Comparison of ENCODE assay signal across 15 cellular contexts in genomic region chr1:180920702-180921101, GRCh38. TPM values are rescaled to one million over a fixed set of nuclear protein-coding genes. Genes with fewer than 3 reads are reported as not detected.
DNase-seq lines count a peak whose midpoint lies in the region; ATAC-seq and TF ChIP-seq lines count a peak whose summit lies in the region.
"Had no signal": no experiment of that assay in that cellular context is flagged by ENCODE, and none has a peak within 500 bp of the region (broad histone marks: within the 10 kb centered on the region; RNA-seq: fewer than 3 reads in every experiment).

No MANE protein-coding gene starts in this region.

- CTCF ChIA-PET in MCF 10A (lab: Yijun Ruan, JAX), result interaction anchor here (0.6 kb wide), 1 partner anchor 225 kb away, joined by 3 read pairs; no protein-coding TSS in a partner anchor

- H3K4me1 Mint-ChIP-seq in MCF 10A (ENCODE audit: insufficient read depth, unreplicated experiment) (peaks cover 9% of the 10 kb centered on the region), chondrocyte (ENCODE audit: low read depth) (peaks cover 28% of the 10 kb centered on the region)

- no peak overlapping the region for H3K27ac ChIP-seq in breast epithelium
- H3K27ac ChIP-seq: KMS-11, transverse colon had no signal

- DNase-seq in MCF 10A (ENCODE audit: unreplicated experiment), result no peak
- no peak for DNase-seq in breast epithelium (ENCODE audit: low spot score in 2 of 2)
- DNase-seq in chondrocyte (ENCODE audit: low spot score), result no peak
- DNase-seq in retinal pigment epithelial cell (ENCODE audit: low read depth), result no peak
- DNase-seq in GF-D8 (lab: John Stamatoyannopoulos, UW), result no peak
- DNase-seq in RPMI8226, result no peak
- DNase-seq: activated CD4-positive, CD25-positive, alpha-beta regulatory T cell; activated T-cell treated with anti-CD3 and anti-CD28 coated beads, Interleukin-2, amount 50 U/mL, for 24 hours; aorta; NCI-H345; SIG-M5; transverse colon had no signal

- POLR2A ChIA-PET in MCF 10A (lab: Yijun Ruan, JAX), result no interaction called here

- TF ChIP-seq RAD21 in Ishikawa (IDR thresholded peaks at IDR 0.05; ENCODE audit: low read depth), result peak; percentile 44; the same call in 1 of the 2 replicates

- no peaks in the 10 kb centered on the region for H3K27me3 Mint-ChIP-seq in MCF 10A (ENCODE audit: insufficient read depth, unreplicated experiment)
- no peaks in the 10 kb centered on the region for H3K27me3 Mint-ChIP-seq in chondrocyte (ENCODE audit: low read depth)

- no peak for ATAC-seq in HG03432 (IDR thresholded peaks at IDR 0.05; ENCODE audit: unreplicated experiment)

- no TSS peak for BruUV-seq in MCF 10A (replicated peaks; lab: Mats Ljungman, UMichigan)

- no peak for TF ChIP-seq EP300 in Ishikawa (IDR thresholded peaks at IDR 0.05; ENCODE audit: borderline replicate concordance)

- H3K36me3 ChIP-seq in breast epithelium, result no peaks in the 10 kb centered on the region
- H3K36me3 ChIP-seq: transverse colon had no signal

- H3K4me3 Mint-ChIP-seq in MCF 10A (ENCODE audit: unreplicated experiment), result no peak overlapping the region
- H3K4me3 Mint-ChIP-seq in chondrocyte (ENCODE audit: unreplicated experiment), result no peak overlapping the region
- H3K4me3 Mint-ChIP-seq: activated T-cell treated with anti-CD3 and anti-CD28 coated beads, Interleukin-2, amount 50 U/mL, for 24 hours had no signal

- H3K36me3 Mint-ChIP-seq in MCF 10A (ENCODE audit: insufficient read depth, unreplicated experiment), result no peaks in the 10 kb centered on the region
- peaks cover 3% of the 10 kb centered on the region for H3K36me3 Mint-ChIP-seq in chondrocyte (ENCODE audit: low read depth)

- no peaks in the 10 kb centered on the region for H3K4me1 ChIP-seq in breast epithelium

- TF ChIP-seq CTCF in MCF 10A (IDR thresholded peaks at IDR 0.05; ENCODE audit: unreplicated experiment) (peak; percentile 9), breast epithelium (IDR thresholded peaks at IDR 0.05) (no peak), chondrocyte (IDR thresholded peaks at IDR 0.05) (peak; percentile 54), retinal pigment epithelial cell (conservative IDR thresholded peaks at IDR 0.05; ENCODE audit: low read depth, low read length) (peak; percentile 37)

- H3K9me3 ChIP-seq in breast epithelium, result no peaks in the 10 kb centered on the region
- H3K9me3 ChIP-seq: transverse colon had no signal

- no peaks in the 10 kb centered on the region for H3K27me3 ChIP-seq in breast epithelium
- H3K27me3 ChIP-seq: transverse colon had no signal

- H3K4me3 ChIP-seq in breast epithelium, result no peak overlapping the region
- no peak overlapping the region for H3K4me3 ChIP-seq in retinal pigment epithelial cell (ENCODE audit: low read length)
- H3K4me3 ChIP-seq: transverse colon had no signal

- intact Hi-C loops in MCF 10A (cut with micrococcal nuclease) (no loop called here), breast epithelium (cut with DNase I; ENCODE audit: low total_unique reads) (no loop called here)

- H3K9me3 Mint-ChIP-seq in MCF 10A (ENCODE audit: unreplicated experiment), result no peaks in the 10 kb centered on the region
- H3K9me3 Mint-ChIP-seq in chondrocyte (ENCODE audit: low read depth), result no peaks in the 10 kb centered on the region
- H3K9me3 Mint-ChIP-seq: activated T-cell treated with anti-CD3 and anti-CD28 coated beads, Interleukin-2, amount 50 U/mL, for 24 hours had no signal

- no peak for TF ChIP-seq POLR2A in breast epithelium (IDR thresholded peaks at IDR 0.05)

- no peak overlapping the region for H3K27ac Mint-ChIP-seq in MCF 10A (ENCODE audit: low read depth, unreplicated experiment)
- H3K27ac Mint-ChIP-seq in chondrocyte (ENCODE audit: unreplicated experiment), result no peak overlapping the region
- H3K27ac Mint-ChIP-seq: activated T-cell treated with anti-CD3 and anti-CD28 coated beads, Interleukin-2, amount 50 U/mL, for 24 hours had no signal

TF ChIP-seq in Ishikawa, 13 proteins besides CTCF, POLR2A, EP300 and RAD21:
- TF ChIP-seq YY1 (IDR thresholded peaks at IDR 0.05; ENCODE audit: low read depth) (0 out of 2 replicates have a peak, but pooled peaks have one; percentile 26), FOXM1 (IDR thresholded peaks at IDR 0.05; ENCODE audit: borderline replicate concordance, low read depth) (no peak)

RNA-seq across cellular contexts. Expression of gene KIAA1614, which starts 8.0 kb away (rescaled TPM):
- 0.66 and 1.1 TPM in 2 replicates for total RNA-seq in MCF 10A (2022)
- 1 to 10 TPM; 2.3 to 9.1 (median 4.3) TPM for total RNA-seq in breast epithelium
- total RNA-seq in chondrocyte, result 5.3 to 8.4 TPM (median 8.2 TPM) in 3 replicates

Comparison
In these comparisons a context has a peak if more than half of its experiments do, and no peak if none do; other contexts are left out.
1. CTCF ChIP-seq: peak in MCF 10A (single experiment), chondrocyte (single experiment) and retinal pigment epithelial cell (single experiment); none in breast epithelium (0 of 3).